Comparison of ENCODE assay signal across 22 cellular contexts in the genomic region with DNA sequence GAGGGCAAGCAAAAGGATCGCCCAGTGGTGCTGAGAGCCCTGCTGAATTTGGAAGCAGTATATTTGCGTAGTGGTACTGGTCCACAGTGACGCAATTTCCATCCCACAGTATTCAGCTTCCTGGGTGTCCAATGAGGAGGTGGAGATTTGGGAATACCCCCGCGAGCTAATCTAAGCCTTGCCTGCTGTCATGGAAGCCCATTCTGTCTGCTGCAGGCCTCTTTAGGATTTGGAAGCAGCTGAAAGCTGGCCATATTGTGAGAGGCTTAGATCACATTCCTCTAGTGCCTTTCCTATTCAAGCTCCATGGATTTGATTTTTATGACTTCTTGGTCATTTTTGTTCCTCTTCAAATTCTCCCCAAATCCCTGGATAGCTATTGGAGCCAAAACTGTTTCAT. TPM values are rescaled to one million over a fixed set of nuclear protein-coding genes. Genes with fewer than 3 reads are reported as not detected.
A peak's percentile ranks its signal among the peaks of the same experiment; 100 is the strongest.
DNase-seq lines count a peak whose midpoint lies in the region; ATAC-seq, FAIRE-seq and TF ChIP-seq lines count a peak whose summit lies in the region.
"Had no signal": no experiment of that assay in that cellular context is flagged by ENCODE, and none has a peak within 500 bp of the region (broad histone marks: within the 10 kb centered on the region; RNA-seq: fewer than 3 reads in every experiment).

No MANE protein-coding gene starts in this region.

- peaks cover 17% of the 10 kb centered on the region for H3K4me1 Mint-ChIP-seq in neural progenitor cell
- H3K4me1 Mint-ChIP-seq: CD4-positive, CD25-positive, alpha-beta regulatory T cell; CD8-positive, alpha-beta memory T cell; IgD-negative memory B cell had no signal

- H3K27ac ChIP-seq in K562 (ENCODE audit: extremely low read depth, low read depth, low read length) (no peak overlapping the region), mesenchymal stem cell (ENCODE audit: low read length, poor library complexity, severe bottlenecking) (no peak overlapping the region), neural progenitor cell (peak overlapping the region; percentile 54), suprapubic skin (peak overlapping the region; percentile 10), pancreas (no peak overlapping the region)

- no peak for DNase-seq in K562 (ENCODE audit: extremely low read depth in 1 of 4, low spot score in 3 of 4)
- no peak for DNase-seq in mesenchymal stem cell
- peak; percentile 67 for DNase-seq in neural progenitor cell (ENCODE audit: low spot score)
- no peak for DNase-seq in suprapubic skin (ENCODE audit: low spot score in 2 of 2)
- DNase-seq in activated CD4-positive, alpha-beta T cell treated with anti-CD3 and anti-CD28 coated beads for 1 hour: no peak
- DNase-seq in pancreas: no peak
- DNase-seq: ACHN; BE2C; C1 segment of cervical spinal cord; CD4-positive, CD25-positive, alpha-beta regulatory T cell; CD8-positive, alpha-beta memory T cell; COR-L47; GOT3; H7 had no signal

- no peak for TF ChIP-seq CTCF in K562 (IDR thresholded peaks at IDR 0.05 in 2 of 3, conservative IDR thresholded peaks at IDR 0.05 in 1 of 3; ENCODE audit: insufficient read depth in 2 of 3, low read depth in 1 of 3, low read length in 3 of 3)
- no peak for TF ChIP-seq CTCF in neural progenitor cell (IDR thresholded peaks at IDR 0.05)
- TF ChIP-seq CTCF in suprapubic skin (IDR thresholded peaks at IDR 0.05): no peak
- TF ChIP-seq CTCF in pancreas (IDR thresholded peaks at IDR 0.05): no peak

- POLR2A ChIA-PET in K562 (lab: Yijun Ruan, JAX): interaction anchor here (0.8 kb wide), 1 partner anchor 13 kb away, joined by 3 read pairs; no protein-coding TSS in a partner anchor

- no peak overlapping the region for H4K91ac ChIP-seq in mesenchymal stem cell (ENCODE audit: low read length)

- intact Hi-C loops in K562 (cut with micrococcal nuclease): no loop called here
- intact Hi-C loops in pancreas (cut with DNase I): no loop called here

- H3K79me2 ChIP-seq in K562 (ENCODE audit: control insufficient read depth, insufficient read depth, low read length): no peaks in the 10 kb centered on the region
- no peaks in the 10 kb centered on the region for H3K79me2 ChIP-seq in neural progenitor cell (ENCODE audit: low read depth)

- H3K9me3 Mint-ChIP-seq in neural progenitor cell: no peaks in the 10 kb centered on the region
- H3K9me3 Mint-ChIP-seq: CD8-positive, alpha-beta memory T cell; IgD-negative memory B cell had no signal

- TF ChIP-seq POLR2A in K562 (conservative IDR thresholded peaks at IDR 0.05): no peak
- no peak for TF ChIP-seq POLR2A in suprapubic skin (IDR thresholded peaks at IDR 0.05)

- H2AFZ ChIP-seq in K562 (ENCODE audit: low read depth, low read length) (0 out of 2 replicates have a peak overlapping the region, but pooled peaks have one; percentile 9), mesenchymal stem cell (ENCODE audit: low read depth, low read length) (no peak overlapping the region), neural progenitor cell (replicated peaks) (no peak overlapping the region)

- H3K18ac ChIP-seq in mesenchymal stem cell (ENCODE audit: low read depth in 1 of 2, low read length in 2 of 2): no peak overlapping the region

- no peaks in the 10 kb centered on the region for H3K27me3 Mint-ChIP-seq in neural progenitor cell (ENCODE audit: insufficient read depth, low read depth)
- H3K27me3 Mint-ChIP-seq: IgD-negative memory B cell had no signal

- FAIRE-seq in K562 (lab: Jason Lieb, UNC): no peak
- FAIRE-seq in pancreas (lab: Jason Lieb, UNC): no peak
- FAIRE-seq: A204.1, D721Med, G401.6, GM12892, GM18507, HepG2 had no signal

- no peak overlapping the region for H2BK120ac ChIP-seq in mesenchymal stem cell (ENCODE audit: low read depth, low read length)

- BruUV-seq in K562 (replicated peaks; lab: Mats Ljungman, UMichigan): no TSS peak

- in situ Hi-C loops in K562 (cut with MboI): no loop called here

- no peak overlapping the region for H3K4me3 Mint-ChIP-seq in neural progenitor cell
- H3K4me3 Mint-ChIP-seq: CD4-positive, CD25-positive, alpha-beta regulatory T cell; CD8-positive, alpha-beta memory T cell; IgD-negative memory B cell had no signal

- H3K4me3 ChIP-seq in K562: no peak overlapping the region
- no peak overlapping the region for H3K4me3 ChIP-seq in mesenchymal stem cell (ENCODE audit: insufficient read depth in 1 of 2, low read depth in 1 of 2, low read length in 2 of 2)
- peak overlapping the region; percentile 10 for H3K4me3 ChIP-seq in neural progenitor cell
- no peak overlapping the region for H3K4me3 ChIP-seq in suprapubic skin
- H3K4me3 ChIP-seq in pancreas: no peak overlapping the region

- H3K27ac Mint-ChIP-seq in neural progenitor cell: no peak overlapping the region
- H3K27ac Mint-ChIP-seq: CD4-positive, CD25-positive, alpha-beta regulatory T cell; CD8-positive, alpha-beta memory T cell; IgD-negative memory B cell had no signal

- H3K9me3 ChIP-seq in K562 (replicated peaks; ENCODE audit: control insufficient read depth, insufficient read depth, low read depth, low read length): no peaks in the 10 kb centered on the region
- no peaks in the 10 kb centered on the region for H3K9me3 ChIP-seq in mesenchymal stem cell (ENCODE audit: control insufficient read depth, low read length)
- no peaks in the 10 kb centered on the region for H3K9me3 ChIP-seq in neural progenitor cell (ENCODE audit: low read depth)
- no peaks in the 10 kb centered on the region for H3K9me3 ChIP-seq in suprapubic skin
- H3K9me3 ChIP-seq in pancreas: no peaks in the 10 kb centered on the region
- H3K9me3 ChIP-seq: BE2C had no signal

- no peak overlapping the region for H2BK5ac ChIP-seq in mesenchymal stem cell (ENCODE audit: low read depth, low read length, poor library complexity, severe bottlenecking)

- no peaks in the 10 kb centered on the region for H3K36me3 Mint-ChIP-seq in neural progenitor cell
- H3K36me3 Mint-ChIP-seq: CD4-positive, CD25-positive, alpha-beta regulatory T cell; CD8-positive, alpha-beta memory T cell; IgD-negative memory B cell had no signal

- peak overlapping the region; percentile 52 for H2AK5ac ChIP-seq in mesenchymal stem cell (ENCODE audit: low read length, severe bottlenecking)

- CTCF ChIA-PET in K562 (lab: Yijun Ruan, JAX; ENCODE audit: low intra/inter-chr PET ratio): no interaction called here

- H3K79me1 ChIP-seq in mesenchymal stem cell (replicated peaks; ENCODE audit: low read length, poor library complexity, severe bottlenecking): no peaks in the 10 kb centered on the region

- peaks cover 18% of the 10 kb centered on the region for H3F3A ChIP-seq in neural progenitor cell (ENCODE audit: low read depth)

- H3K27me3 ChIP-seq in K562 (ENCODE audit: control insufficient read depth in 2 of 2, insufficient read depth in 2 of 2, low read length in 2 of 2) (no peaks in the 10 kb centered on the region), mesenchymal stem cell (ENCODE audit: control insufficient read depth in 1 of 2, insufficient read depth in 1 of 2, low read length in 2 of 2) (peaks cover 0 to 4% of the 10 kb centered on the region in 2 experiments), neural progenitor cell (no peaks in the 10 kb centered on the region), suprapubic skin (no peaks in the 10 kb centered on the region), pancreas (no peaks in the 10 kb centered on the region)
- H3K27me3 ChIP-seq: BE2C had no signal

- H3K23ac ChIP-seq in mesenchymal stem cell (ENCODE audit: low read length in 2 of 2): no peak overlapping the region

- TF ChIP-seq RAD21 in K562 (CRISPR knock-in tag; conservative IDR thresholded peaks at IDR 0.05 in 1 of 2, IDR thresholded peaks at IDR 0.05 in 1 of 2): no peak

- H4K20me1 ChIP-seq in K562 (replicated peaks; ENCODE audit: control insufficient read depth, insufficient read depth, low read length): no peaks in the 10 kb centered on the region
- no peaks in the 10 kb centered on the region for H4K20me1 ChIP-seq in neural progenitor cell (ENCODE audit: low read depth)

- TF ChIP-seq EP300 in K562 (IDR thresholded peaks at IDR 0.05; ENCODE audit: low read length): no peak
- no peak for TF ChIP-seq EP300 in suprapubic skin (IDR thresholded peaks at IDR 0.05)

- H3K4me2 ChIP-seq in K562 (ENCODE audit: insufficient read depth, low read length) (no peak overlapping the region), mesenchymal stem cell (ENCODE audit: low read length, poor library complexity, severe bottlenecking) (no peak overlapping the region), neural progenitor cell (peak overlapping the region; percentile 60)

- H3K14ac ChIP-seq in mesenchymal stem cell (ENCODE audit: low read length in 2 of 2): no peak overlapping the region

- H3K9me1 ChIP-seq in K562 (ENCODE audit: control insufficient read depth, insufficient read depth, low read length): no peaks in the 10 kb centered on the region

- H3K36me3 ChIP-seq in K562 (ENCODE audit: control insufficient read depth, insufficient read depth, low read length) (no peaks in the 10 kb centered on the region), mesenchymal stem cell (ENCODE audit: control insufficient read depth in 1 of 2, insufficient read depth in 2 of 2, low read depth in 1 of 2, low read length in 2 of 2) (peaks cover 0 to 10% of the 10 kb centered on the region in 2 experiments), neural progenitor cell (no peaks in the 10 kb centered on the region), suprapubic skin (no peaks in the 10 kb centered on the region), pancreas (no peaks in the 10 kb centered on the region)
- H3K36me3 ChIP-seq: BE2C had no signal

- no peak overlapping the region for H3K9ac ChIP-seq in K562 (ENCODE audit: insufficient read depth in 1 of 2, low read depth in 2 of 2, low read length in 2 of 2)
- no peak overlapping the region for H3K9ac ChIP-seq in mesenchymal stem cell (ENCODE audit: low read length)
- H3K9ac ChIP-seq in neural progenitor cell: no peak overlapping the region

- no peak overlapping the region for H4K8ac ChIP-seq in mesenchymal stem cell (ENCODE audit: low read length)

- ATAC-seq in K562 (no peak), pancreas (no peak), GM21367 (IDR thresholded peaks at IDR 0.05; ENCODE audit: unreplicated experiment) (no peak)
- ATAC-seq: HepG2 had no signal

- 57% methylated on average over 5 of the region's 5 CpGs for WGBS in K562 (ENCODE audit: insufficient coverage, low coverage, missing lambda C conversion rate)
- WGBS in mesenchymal stem cell: 98% methylated on average over 4 of the region's 5 CpGs
- 82% methylated on average over 5 of the region's 5 CpGs for WGBS in suprapubic skin
- WGBS in pancreas, 2 donors: 89 to 94% methylated on average over 5 of the region's 5 CpGs

- H3K4me1 ChIP-seq in K562 (replicated peaks in 1 of 2; ENCODE audit: control insufficient read depth in 2 of 2, insufficient read depth in 2 of 2, low read length in 2 of 2) (peaks cover 0 to 3% of the 10 kb centered on the region in 2 experiments; a peak in 1 of 5 replicates), mesenchymal stem cell (ENCODE audit: control insufficient read depth, insufficient read depth, low read depth, low read length) (peaks cover 3% of the 10 kb centered on the region), neural progenitor cell (peaks cover 17% of the 10 kb centered on the region), suprapubic skin (peaks cover 2% of the 10 kb centered on the region), pancreas (no peaks in the 10 kb centered on the region)
- H3K4me1 ChIP-seq: BE2C had no signal

- H3K4ac ChIP-seq in mesenchymal stem cell (ENCODE audit: low read depth in 1 of 2, low read length in 2 of 2): no peak overlapping the region

- H2BK15ac ChIP-seq in mesenchymal stem cell (ENCODE audit: low read depth, poor library complexity, severe bottlenecking): no peak overlapping the region

- no peak overlapping the region for H2BK12ac ChIP-seq in mesenchymal stem cell (ENCODE audit: low read length in 2 of 2)

RNA-seq across cellular contexts. Expression of a gene that starts 22.4 kb away (rescaled TPM):
- total RNA-seq in K562 (2011; cell fraction: chromatin; rRNA removed; ENCODE audit: low replicate concordance): 10.0 and 39.4 TPM in 2 replicates
- 5.7 and 9.2 TPM in 2 replicates for total RNA-seq in K562 (2011; cell fraction: nucleolus; rRNA removed)
- total RNA-seq in K562 (2011; cell fraction: nucleoplasm; rRNA removed): 15.2 and 21.2 TPM in 2 replicates
- total RNA-seq in K562 (2014; rRNA removed): 12.4 and 23.8 TPM in 2 replicates
- total RNA-seq in K562 (2014; rRNA removed; fragmentation: Illumina TruSeq; extraction: Trizol): 25.8 and 28.3 TPM in 2 replicates
- 20.2 and 25.3 TPM in 2 replicates for total RNA-seq in K562 (2015; rRNA removed; fragmentation: Illumina TruSeq; extraction: Trizol)
- total RNA-seq in K562 (2021): 12.5 and 14.1 TPM in 2 replicates
- 33.3 and 42.2 TPM in 2 replicates for polyA plus RNA-seq in K562 (2011; rRNA removed)
- 4.6 and 12.2 TPM in 2 replicates for polyA plus RNA-seq in K562 (2011; cell fraction: cytosol; rRNA removed)
- polyA plus RNA-seq in K562 (2011; cell fraction: nucleus; rRNA removed): 13.0 and 23.1 TPM in 2 replicates
- 12.7 and 24.7 TPM in 2 replicates for polyA plus RNA-seq in K562 (2012)
- 20.3 and 22.5 TPM in 2 replicates for polyA plus RNA-seq in K562 (2014; fragmentation: Illumina TruSeq; extraction: Trizol)
- polyA plus RNA-seq in K562 (2014; fragmentation: Nextera tagmentation; extraction: Ambion mirVana): 10 to 100 TPM; 37.5 to 40.0 TPM
- polyA plus RNA-seq in K562 (2014; rRNA removed): 25.3 and 26.3 TPM in 2 replicates
- polyA minus RNA-seq in K562 (2011; rRNA and poly(A)+ RNA removed): 21.3 and 23.2 TPM in 2 replicates
- 2.5 and 10.7 TPM in 2 replicates for polyA minus RNA-seq in K562 (2011; cell fraction: cytosol; rRNA and poly(A)+ RNA removed)
- polyA minus RNA-seq in K562 (2011; cell fraction: nucleus; rRNA and poly(A)+ RNA removed): 11.8 and 20.4 TPM in 2 replicates
- 20.2 TPM for polyA plus RNA-seq in mesenchymal stem cell (2013, experiment 1 of 2)
- 20.7 TPM for polyA plus RNA-seq in mesenchymal stem cell (2013, experiment 2 of 2)
- 37.6 and 92.1 TPM in 2 replicates for total RNA-seq in neural progenitor cell (ENCODE audit: low replicate concordance)
- total RNA-seq in suprapubic skin: 10 to 100 TPM in 3 of 4 donors, 1 to 10 TPM in 1; 9.8 to 48.9 (median 21.2) TPM
- 10 to 100 TPM in 1 of 6 donors, 1 to 10 TPM in 5; 3.8 to 12.0 (median 9.3) TPM for total RNA-seq in pancreas
- polyA plus RNA-seq in pancreas: 10 to 100 TPM in 1 of 2 donors, 1 to 10 TPM in 1; 8.9 to 22.7 TPM

Comparison
In these comparisons a context has a peak if more than half of its experiments do, and no peak if none do; other contexts are left out.
1. H3K27ac ChIP-seq: peak in neural progenitor cell (single experiment) and suprapubic skin (single experiment); none in K562 (single experiment), mesenchymal stem cell (single experiment) and pancreas (0 of 4).